ENCODE assay signal across 29 cellular contexts in the genomic region with DNA sequence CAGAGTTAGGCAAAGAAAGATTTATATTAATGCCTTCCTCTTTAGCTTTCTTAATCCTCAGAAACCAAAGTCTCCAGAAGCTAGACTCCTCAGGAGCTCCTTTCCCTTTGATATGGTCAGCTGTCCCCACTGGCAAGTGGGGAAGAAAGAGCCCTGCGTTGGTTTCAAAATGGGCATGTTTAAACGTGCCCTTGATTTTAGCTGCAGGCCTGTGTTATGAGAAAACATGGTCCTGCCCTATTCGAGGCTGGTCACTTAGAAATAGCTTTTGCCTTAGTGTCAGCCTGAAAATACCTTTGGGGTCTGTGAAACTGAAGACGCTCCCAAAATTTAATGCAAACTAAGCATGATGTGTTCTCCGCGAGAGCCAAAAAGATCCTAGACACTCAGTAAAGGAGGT.
A peak's percentile ranks its signal among the peaks of the same experiment; 100 is the strongest.
DNase-seq lines count a peak whose midpoint lies in the region; ATAC-seq and TF ChIP-seq lines count a peak whose summit lies in the region.
"Had no signal": no experiment of that assay in that cellular context is flagged by ENCODE, and none has a peak within 500 bp of the region (broad histone marks: within the 10 kb centered on the region; RNA-seq: fewer than 3 reads in every experiment).

No MANE protein-coding gene starts in this region.

- no peak for DNase-seq in DND-41
- DNase-seq in RWPE2 (ENCODE audit: low spot score), result no peak
- DNase-seq in epithelial cell of prostate (ENCODE audit: low read depth, low spot score), result no peak
- no peak for DNase-seq in neuronal stem cell (ENCODE audit: low spot score)
- DNase-seq in ecto neural progenitor cell (ENCODE audit: low spot score), result no peak
- no peak for DNase-seq in SKM-1 (lab: John Stamatoyannopoulos, UW; ENCODE audit: unreplicated experiment)
- DNase-seq in osteoblast (ENCODE audit: insufficient read length, low spot score, missing footprints), result no peak
- DNase-seq: activated CD4-positive, alpha-beta T cell treated with anti-CD3 and anti-CD28 coated beads, Interleukin-2, amount 10 ng/mL, durations not matched to agents 24 days and 14 days; activated CD8-positive, alpha-beta memory T cell treated with anti-CD3 and anti-CD28 coated beads for 24 hours; activated naive CD4-positive, alpha-beta T cell treated with anti-CD3 and anti-CD28 coated beads, Interleukin-2, amount 50 U/mL, for 16 hours; activated T-cell treated with anti-CD3 and anti-CD28 coated beads for 4 hours; brain microvascular endothelial cell; Calu3; CD4-positive, CD25-positive, alpha-beta regulatory T cell; effector CD4-positive, alpha-beta T cell; kidney; left ventricle myocardium superior; midbrain; naive B cell; NCI-H2081; NCI-H226; occipital lobe; stimulated activated naive B cell treated with anti-CD40 and anti-IgM and Interleukin-4, amounts not matched to agents 10 μg/mL and 1 μg/mL and 100 μg/mL, for 72 hours; T1000; upper lobe of right lung had no signal

- no peak overlapping the region for H2BK5ac ChIP-seq in neuronal stem cell (ENCODE audit: low read length)

- H2AFZ ChIP-seq in DND-41 (ENCODE audit: low read depth, low read length) (no peak overlapping the region), neuronal stem cell (ENCODE audit: low read length) (peak overlapping the region; percentile 42), osteoblast (ENCODE audit: low read length) (no peak overlapping the region)

- WGBS in neuronal stem cell (ENCODE audit: extremely low coverage in 2 of 2, insufficient read length in 2 of 2, insufficient replicate concordance in 1 of 2), 2 donors, result no CpG with 5 or more reads among the region's 6 CpGs

- H4K91ac ChIP-seq in neuronal stem cell (ENCODE audit: low read depth, low read length, poor library complexity), result no peak overlapping the region

- no peak overlapping the region for H2BK15ac ChIP-seq in neuronal stem cell (ENCODE audit: low read length)

- H3K27me3 ChIP-seq in DND-41 (ENCODE audit: insufficient read depth, low read length, poor library complexity) (no peaks in the 10 kb centered on the region), RWPE2 (ENCODE audit: insufficient read depth, poor library complexity, severe bottlenecking) (no peaks in the 10 kb centered on the region), neuronal stem cell (ENCODE audit: control insufficient read depth in 3 of 3, insufficient read depth in 3 of 3, low read depth in 1 of 3, low read length in 3 of 3) (no peaks in the 10 kb centered on the region), osteoblast (ENCODE audit: insufficient read depth, low read length) (no peaks in the 10 kb centered on the region)
- H3K27me3 ChIP-seq: brain microvascular endothelial cell, upper lobe of right lung had no signal

- no peaks in the 10 kb centered on the region for H3K9me3 ChIP-seq in DND-41 (ENCODE audit: insufficient read depth, low read length, severe bottlenecking)
- H3K9me3 ChIP-seq in RWPE2 (ENCODE audit: severe bottlenecking), result no peaks in the 10 kb centered on the region
- H3K9me3 ChIP-seq in neuronal stem cell (replicated peaks in 1 of 2; ENCODE audit: control insufficient read depth in 2 of 2, insufficient read depth in 1 of 2, low read depth in 1 of 2, low read length in 2 of 2), result no peaks in the 10 kb centered on the region
- H3K9me3 ChIP-seq in osteoblast (ENCODE audit: low read depth, low read length), result no peaks in the 10 kb centered on the region
- H3K9me3 ChIP-seq: A549, upper lobe of right lung had no signal

- no peaks in the 10 kb centered on the region for H3K36me3 ChIP-seq in DND-41 (ENCODE audit: insufficient read depth, low read length)
- no peaks in the 10 kb centered on the region for H3K36me3 ChIP-seq in RWPE2 (ENCODE audit: low read depth)
- H3K36me3 ChIP-seq in neuronal stem cell (replicated peaks in 1 of 2; ENCODE audit: control insufficient read depth in 2 of 2, insufficient read depth in 2 of 2, low read length in 2 of 2), result no peaks in the 10 kb centered on the region
- no peaks in the 10 kb centered on the region for H3K36me3 ChIP-seq in osteoblast (ENCODE audit: insufficient read depth, low read length)
- H3K36me3 ChIP-seq: brain microvascular endothelial cell, upper lobe of right lung had no signal

- no peak overlapping the region for H3K18ac ChIP-seq in neuronal stem cell (ENCODE audit: low read length)

- H4K20me1 ChIP-seq in DND-41 (ENCODE audit: insufficient read depth, low read length) (no peaks in the 10 kb centered on the region), osteoblast (ENCODE audit: insufficient read depth, low read length) (no peaks in the 10 kb centered on the region)

- H3K27ac ChIP-seq in DND-41 (ENCODE audit: low read length) (no peak overlapping the region), RWPE2 (ENCODE audit: poor library complexity, severe bottlenecking) (no peak overlapping the region), epithelial cell of prostate (peak overlapping the region; percentile 61), neuronal stem cell (replicated peaks; ENCODE audit: low read length) (no peak overlapping the region), osteoblast (ENCODE audit: low read depth, low read length) (no peak overlapping the region)
- H3K27ac ChIP-seq: brain microvascular endothelial cell, skin epidermis, upper lobe of right lung had no signal

- no peak overlapping the region for H3K4ac ChIP-seq in neuronal stem cell (ENCODE audit: low read length)

- H3K4me3 ChIP-seq in DND-41 (ENCODE audit: low read depth in 1 of 2, low read length in 2 of 2) (no peak overlapping the region), RWPE2 (ENCODE audit: severe bottlenecking) (no peak overlapping the region), neuronal stem cell (ENCODE audit: low read length in 2 of 2) (no peak overlapping the region), osteoblast (ENCODE audit: insufficient read depth, low read length) (no peak overlapping the region)
- H3K4me3 ChIP-seq: A549, skin epidermis, upper lobe of right lung had no signal

- no peak overlapping the region for H2AK5ac ChIP-seq in neuronal stem cell (ENCODE audit: low read depth, low read length)

- H3K4me2 ChIP-seq in DND-41 (ENCODE audit: insufficient read depth, low read length) (no peak overlapping the region), neuronal stem cell (ENCODE audit: insufficient read depth, low read length, poor library complexity, severe bottlenecking) (no peak overlapping the region), osteoblast (ENCODE audit: insufficient read depth, low read length) (no peak overlapping the region)

- no peak overlapping the region for H4K8ac ChIP-seq in neuronal stem cell (ENCODE audit: low read depth, low read length)

- no peak overlapping the region for H3K23ac ChIP-seq in neuronal stem cell (ENCODE audit: low read depth, low read length, poor library complexity)

- no peaks in the 10 kb centered on the region for H3K79me1 ChIP-seq in neuronal stem cell (ENCODE audit: low read depth, low read length)

- H3K79me2 ChIP-seq in DND-41 (ENCODE audit: insufficient read depth, low read length) (no peaks in the 10 kb centered on the region), osteoblast (ENCODE audit: insufficient read depth, low read length) (no peaks in the 10 kb centered on the region)

- H3K4me1 ChIP-seq in DND-41 (ENCODE audit: insufficient read depth, low read length) (peaks cover 45% of the 10 kb centered on the region), RWPE2 (ENCODE audit: insufficient read depth, poor library complexity, severe bottlenecking) (peaks cover 7% of the 10 kb centered on the region), neuronal stem cell (ENCODE audit: control insufficient read depth in 2 of 2, insufficient read depth in 1 of 2, low read depth in 1 of 2, low read length in 2 of 2) (peaks cover 34 to 48% of the 10 kb centered on the region in 2 donors), osteoblast (ENCODE audit: insufficient read depth, low read length) (no peaks in the 10 kb centered on the region)
- H3K4me1 ChIP-seq: upper lobe of right lung had no signal

- ATAC-seq in DND-41 (ENCODE audit: insufficient read depth, low read depth) (peak; percentile 24; the same call in 1 of the 3 replicates), RWPE2 (ENCODE audit: low read depth) (peak; percentile 76), GM19328 (IDR thresholded peaks at IDR 0.05; ENCODE audit: unreplicated experiment) (no peak)
- ATAC-seq: A549; left ventricle myocardium superior; stimulated activated naive B cell treated with anti-CD40 and anti-IgM and Interleukin-4, amounts not matched to agents 10 μg/mL and 1 μg/mL and 100 μg/mL, for 72 hours; upper lobe of right lung; WTC11 had no signal

- H3K9ac ChIP-seq in DND-41 (ENCODE audit: low read depth, low read length) (no peak overlapping the region), neuronal stem cell (ENCODE audit: low read depth, low read length, poor library complexity) (no peak overlapping the region)

- TF ChIP-seq CTCF in DND-41 (IDR thresholded peaks at IDR 0.05; ENCODE audit: borderline replicate concordance, extremely low read depth, low read length, poor library complexity, severe bottlenecking), result no peak
- TF ChIP-seq CTCF in RWPE2 (IDR thresholded peaks at IDR 0.05; ENCODE audit: poor library complexity, severe bottlenecking), result no peak
- no peak for TF ChIP-seq CTCF in osteoblast (IDR thresholded peaks at IDR 0.05; ENCODE audit: extremely low read depth, low read depth, low read length)

- no peak overlapping the region for H3K14ac ChIP-seq in neuronal stem cell (ENCODE audit: low read length)

- no peak overlapping the region for H2BK12ac ChIP-seq in neuronal stem cell (ENCODE audit: low read length)

- no peak overlapping the region for H2BK120ac ChIP-seq in neuronal stem cell (ENCODE audit: low read depth, low read length)
